Comparison of ENCODE assay signal across 21 cellular contexts in the genomic region with DNA sequence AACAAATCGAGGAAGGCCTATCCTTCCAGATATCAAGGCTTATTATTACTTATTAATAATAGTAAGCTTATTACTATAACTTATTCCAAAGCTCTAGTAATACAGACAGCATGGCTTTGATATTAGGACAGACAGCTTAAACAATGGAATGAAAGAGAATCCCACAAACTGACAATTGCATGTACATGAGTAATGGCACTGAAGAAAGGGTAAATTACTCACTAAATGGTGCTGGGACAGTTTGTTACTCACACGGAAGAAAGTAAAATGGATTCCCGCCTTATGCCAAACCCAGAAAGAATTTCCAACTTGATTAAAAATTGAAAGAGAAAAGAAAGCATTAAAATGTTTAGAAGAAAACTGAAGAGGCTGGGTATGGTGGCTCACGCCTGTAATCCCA.
DNase-seq lines count a peak whose midpoint lies in the region; TF ChIP-seq lines count a peak whose summit lies in the region.
"Had no signal": no experiment of that assay in that cellular context is flagged by ENCODE, and none has a peak within 500 bp of the region (broad histone marks: within the 10 kb centered on the region; RNA-seq: fewer than 3 reads in every experiment).

No MANE protein-coding gene starts in this region.

- H3K9me2 ChIP-seq in OCI-LY7 (ENCODE audit: insufficient read depth, low read length) = no peaks in the 10 kb centered on the region

- H3K27ac ChIP-seq in OCI-LY7 (ENCODE audit: low read depth, low read length, poor library complexity, severe bottlenecking) = no peak overlapping the region
- H3K27ac ChIP-seq: adrenal gland, SJCRH30, upper lobe of left lung had no signal

- intact Hi-C loops in OCI-LY7 (cut with micrococcal nuclease; ENCODE audit: unreplicated experiment) = no loop called here

- TF ChIP-seq CTCF in epithelial cell of proximal tubule (conservative IDR thresholded peaks at IDR 0.05; ENCODE audit: low read depth, low read length) (no peak), OCI-LY7 (conservative IDR thresholded peaks at IDR 0.05; ENCODE audit: low read length) (no peak)

- no peaks in the 10 kb centered on the region for H3K4me1 ChIP-seq in OCI-LY7 (ENCODE audit: insufficient read depth, low read length, poor library complexity, severe bottlenecking)
- H3K4me1 ChIP-seq: adrenal gland, SJCRH30, upper lobe of left lung had no signal

- CTCF ChIA-PET in OCI-LY7 (lab: Charles Lee; ENCODE audit: unreplicated experiment) = no interaction called here

- DNase-seq in Daoy (ENCODE audit: low read depth) (peak; percentile 7), M059J (ENCODE audit: low read depth) (peak; percentile 39), epithelial cell of proximal tubule (ENCODE audit: low read depth) (peak; percentile 9), non-pigmented ciliary epithelial cell (ENCODE audit: low read depth) (peak; percentile 20), DMS153 (lab: John Stamatoyannopoulos, UW) (no peak), NCI-H1694 treated with DMSO at 0.1 percent for 48 hours (lab: John Stamatoyannopoulos, UW) (no peak), cortex of kidney (lab: John Stamatoyannopoulos, UW) (no peak), OCI-LY7 (ENCODE audit: low spot score) (no peak)
- DNase-seq: activated CD4-positive, CD25-positive, alpha-beta regulatory T cell treated with anti-CD3 and anti-CD28 coated beads, Interleukin-2, amount 50 U/mL, for 72 hours; activated effector memory CD4-positive, alpha-beta T cell treated with anti-CD3 and anti-CD28 coated beads, Interleukin-2, amount 50 U/mL, for 16 hours; adrenal gland; COR-L47; glutamatergic neuron; Kasumi-1; NCI-H1105 treated with DMSO at 0.1 percent for 48 hours; PC-3; right cardiac atrium; SJCRH30; stimulated activated CD4-positive, alpha-beta T cell treated with anti-CD3 and anti-CD28 coated beads, Interleukin-2, amount 100 ng/mL, for 24 hours; T-helper 9 cell; upper lobe of left lung had no signal

- no peaks in the 10 kb centered on the region for H3K79me2 ChIP-seq in OCI-LY7 (ENCODE audit: insufficient read depth, low read depth, low read length)

- POLR2A ChIA-PET in OCI-LY7 (lab: Charles Lee) = interaction anchor here (0.6 to 1.3 kb wide), 3 partner anchors 10 to 1030 kb away, joined by 3 to 6 read pairs (median 3); no protein-coding TSS in a partner anchor

- H3K9me3 ChIP-seq in OCI-LY7 (ENCODE audit: low read length) = peaks cover 5% of the 10 kb centered on the region; the same call in 1 of the 2 replicates
- H3K9me3 ChIP-seq: adrenal gland, upper lobe of left lung had no signal

- H2AFZ ChIP-seq in OCI-LY7 (ENCODE audit: low read length) = no peak overlapping the region

- peaks cover 13% of the 10 kb centered on the region for H3K36me3 ChIP-seq in OCI-LY7 (ENCODE audit: insufficient read depth, low read length)
- H3K36me3 ChIP-seq: adrenal gland, SJCRH30 had no signal

- no peaks in the 10 kb centered on the region for H4K20me1 ChIP-seq in OCI-LY7 (ENCODE audit: insufficient read depth, low read length)

- BruUV-seq in OCI-LY7 (replicated peaks; lab: Mats Ljungman, UMichigan) = no TSS peak

- H3K4me2 ChIP-seq in OCI-LY7 (ENCODE audit: low read length) = no peak overlapping the region

- H3K4me3 ChIP-seq in epithelial cell of proximal tubule (ENCODE audit: low read depth, low read length) = no peak overlapping the region
- no peak overlapping the region for H3K4me3 ChIP-seq in OCI-LY7 (ENCODE audit: low read depth, low read length, poor library complexity, severe bottlenecking)
- H3K4me3 ChIP-seq: adrenal gland, SJCRH30, upper lobe of left lung had no signal

Comparison
In these comparisons a context has a peak if more than half of its experiments do, and no peak if none do; other contexts are left out.
1. DNase-seq: peak in Daoy (single experiment), M059J (single experiment), epithelial cell of proximal tubule (single experiment) and non-pigmented ciliary epithelial cell (single experiment); none in DMS153 (single experiment), NCI-H1694 treated with DMSO at 0.1 percent for 48 hours (single experiment), cortex of kidney (single experiment) and OCI-LY7 (single experiment).